34 cellular contexts compared by ENCODE assay signal in the genomic region with DNA sequence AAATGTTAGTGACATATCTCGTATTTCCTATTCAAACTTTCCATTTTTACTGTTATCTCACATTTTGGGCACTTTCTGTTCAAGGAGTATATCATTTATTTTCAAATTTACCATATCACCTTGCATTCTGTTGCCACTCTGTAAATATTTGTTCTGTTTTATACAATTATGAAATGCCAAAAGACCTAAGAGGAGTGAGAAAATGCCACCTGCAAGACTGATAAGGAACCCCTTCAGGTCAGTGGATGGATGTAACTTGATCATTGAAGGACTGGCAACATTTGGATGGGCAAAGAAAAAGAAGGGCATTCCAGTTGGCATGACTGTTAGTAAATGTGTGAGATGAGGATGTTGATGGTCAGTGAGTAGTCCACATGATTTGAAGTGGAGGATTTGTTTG.
"Had no signal": no experiment of that assay in that cellular context is flagged by ENCODE, and none has a peak within 500 bp of the region (broad histone marks: within the 10 kb centered on the region; RNA-seq: fewer than 3 reads in every experiment).

No MANE protein-coding gene starts in this region.

- H3K9me3 ChIP-seq: MG63 had no signal

- H3K4me3 ChIP-seq: MG63 had no signal

- H3K27ac ChIP-seq: KMS-11 had no signal

- H3K36me3 ChIP-seq: MG63 had no signal

- DNase-seq: Karpas-422, Kasumi-1, KG1, MG63, MM.1S, MV-4-11, NCI-H1048, NCI-H1092, NCI-H1092 treated with DMSO at 0.1 percent for 48 hours, NCI-H1105, NCI-H1105 treated with DMSO at 0.1 percent for 48 hours, NCI-H1417, NCI-H1417 treated with DMSO at 0.1 percent for 48 hours, NCI-H1436, NCI-H1436 treated with DMSO at 0.1 percent for 48 hours, NCI-H146, NCI-H1694, NCI-H1694 treated with DMSO at 0.1 percent for 48 hours, NCI-H187, NCI-H187 treated with DMSO at 0.1 percent for 48 hours, NCI-H1930, NCI-H2029, NCI-H2029 treated with DMSO at 0.1 percent for 48 hours, NCI-H2081, NCI-H2081 treated with DMSO at 0.1 percent for 48 hours, NCI-H2107, NCI-H2171, NCI-H2171 treated with DMSO at 0.1 percent for 48 hours, NCI-H2227 treated with DMSO at 0.1 percent for 48 hours, NCI-H226, NCI-H345, NCI-H446, NCI-H446 treated with DMSO at 0.1 percent for 48 hours had no signal

- H3K27me3 ChIP-seq: MG63 had no signal
